Comparison of ENCODE assay signal across 9 cellular contexts in genomic region chrX:47361538-47362511, GRCh38. TPM values are rescaled to one million over a fixed set of nuclear protein-coding genes. Genes with fewer than 3 reads are reported as not detected.
DNase-seq lines count a peak whose midpoint lies in the region; ATAC-seq and TF ChIP-seq lines count a peak whose summit lies in the region.
"Had no signal": no experiment of that assay in that cellular context is flagged by ENCODE, and none has a peak within 500 bp of the region (broad histone marks: within the 10 kb centered on the region; RNA-seq: fewer than 3 reads in every experiment).

No MANE protein-coding gene starts in this region.

- no peaks in the 10 kb centered on the region for H3K36me3 ChIP-seq in HCT116 (ENCODE audit: control insufficient read depth in 1 of 2, insufficient read depth in 2 of 2, low read length in 2 of 2)
- H3K36me3 ChIP-seq in duodenal mucosa (ENCODE audit: control insufficient read depth in 1 of 2, insufficient read depth in 2 of 2, low read length in 2 of 2) = no peaks in the 10 kb centered on the region

- no peaks in the 10 kb centered on the region for H3K9me2 ChIP-seq in HCT116 (ENCODE audit: insufficient read depth)

- TF ChIP-seq POLR2A in HCT116 (IDR thresholded peaks at IDR 0.05; ENCODE audit: borderline replicate concordance, extremely low read depth, insufficient read depth, insufficient read length) (no peak), NB4 (IDR thresholded peaks at IDR 0.05; ENCODE audit: extremely low read depth, insufficient read length) (no peak)

- H3K36me3 Mint-ChIP-seq in activated naive CD4-positive, alpha-beta T cell treated with anti-CD3 and anti-CD28 coated beads, Interleukin-2, amount 50 U/mL, for 24 hours = no peaks in the 10 kb centered on the region
- H3K36me3 Mint-ChIP-seq in activated naive CD4-positive, alpha-beta T cell treated with anti-CD3 and anti-CD28 coated beads, Interleukin-2, amount 10 ng/mL, durations not matched to agents 7 days and 5 days = no peaks in the 10 kb centered on the region
- no peaks in the 10 kb centered on the region for H3K36me3 Mint-ChIP-seq in stimulated activated effector memory CD8-positive, alpha-beta T cell treated with anti-CD3 and anti-CD28 coated beads, Interleukin-12 subunit alpha, Interleukin-12 subunit beta, amount 100 ng/mL, for 72 hours

- H3K27ac ChIP-seq in HCT116 (ENCODE audit: low read depth, low read length) (peak overlapping the region; percentile 63), duodenal mucosa (ENCODE audit: low read depth, low read length) (peak overlapping the region; percentile 65)
- H3K27ac ChIP-seq: HL-60 had no signal

- TF ChIP-seq CTCF in HCT116 (IDR thresholded peaks at IDR 0.05 in 2 of 3, conservative IDR thresholded peaks at IDR 0.05 in 1 of 3; ENCODE audit: borderline replicate concordance in 1 of 3, insufficient read depth in 1 of 3, low read depth in 2 of 3, low read length in 2 of 3) (0 out of 6 replicates have a peak, but pooled peaks of 1 of the 3 experiments have one; percentile 5), NB4 (IDR thresholded peaks at IDR 0.05; ENCODE audit: low read depth, low read length) (no peak)

- intact Hi-C loops in HCT116 (cut with micrococcal nuclease) = loop anchor here (5.0 kb wide), 1 partner anchor 170 kb away; the partner anchor contains the start of gene UBA1

- peak; percentile 97 for ATAC-seq in HCT116
- peak; percentile 81 for ATAC-seq in stimulated activated effector memory CD8-positive, alpha-beta T cell treated with anti-CD3 and anti-CD28 coated beads, Interleukin-12 subunit alpha, Interleukin-12 subunit beta, amount 100 ng/mL, for 72 hours

- TF ChIP-seq RAD21 in HCT116 (IDR thresholded peaks at IDR 0.05; ENCODE audit: low read depth) = peak; percentile 44; the same call in 1 of the 2 replicates

- H3K9me3 Mint-ChIP-seq in activated naive CD4-positive, alpha-beta T cell treated with anti-CD3 and anti-CD28 coated beads, Interleukin-2, amount 50 U/mL, for 24 hours = no peaks in the 10 kb centered on the region
- peaks cover 2% of the 10 kb centered on the region for H3K9me3 Mint-ChIP-seq in activated naive CD4-positive, alpha-beta T cell treated with anti-CD3 and anti-CD28 coated beads, Interleukin-2, amount 10 ng/mL, durations not matched to agents 7 days and 5 days
- H3K9me3 Mint-ChIP-seq in stimulated activated effector memory CD8-positive, alpha-beta T cell treated with anti-CD3 and anti-CD28 coated beads, Interleukin-12 subunit alpha, Interleukin-12 subunit beta, amount 100 ng/mL, for 72 hours = no peaks in the 10 kb centered on the region

- H4K20me1 ChIP-seq in HCT116 (ENCODE audit: insufficient read depth) = no peaks in the 10 kb centered on the region

- H2AFZ ChIP-seq in HCT116 (ENCODE audit: low read depth, low read length, poor library complexity, severe bottlenecking) = peak overlapping the region; percentile 82

- H3K4me1 ChIP-seq in HCT116 (ENCODE audit: control insufficient read depth in 1 of 2, insufficient read depth in 2 of 2, low read length in 2 of 2) = peaks cover 13 to 22% of the 10 kb centered on the region in 2 experiments
- no peaks in the 10 kb centered on the region for H3K4me1 ChIP-seq in duodenal mucosa (ENCODE audit: control insufficient read depth in 1 of 2, insufficient read depth in 2 of 2, low read length in 2 of 2)

- POLR2A ChIA-PET in HCT116 (lab: Charles Lee) = interaction anchor here (1.1 kb wide), 1 partner anchor 171 kb away, joined by 5 read pairs; no protein-coding TSS in a partner anchor

- H3K27ac Mint-ChIP-seq in activated naive CD4-positive, alpha-beta T cell treated with anti-CD3 and anti-CD28 coated beads, Interleukin-2, amount 50 U/mL, for 24 hours = peak overlapping the region; percentile 55
- no peak overlapping the region for H3K27ac Mint-ChIP-seq in activated naive CD4-positive, alpha-beta T cell treated with anti-CD3 and anti-CD28 coated beads, Interleukin-2, amount 10 ng/mL, durations not matched to agents 7 days and 5 days
- H3K27ac Mint-ChIP-seq in stimulated activated effector memory CD8-positive, alpha-beta T cell treated with anti-CD3 and anti-CD28 coated beads, Interleukin-12 subunit alpha, Interleukin-12 subunit beta, amount 100 ng/mL, for 72 hours = peak overlapping the region; percentile 77

- peak overlapping the region; percentile 91 for H3K4me2 ChIP-seq in HCT116 (ENCODE audit: low read length)

- no peaks in the 10 kb centered on the region for H3K27me3 Mint-ChIP-seq in activated naive CD4-positive, alpha-beta T cell treated with anti-CD3 and anti-CD28 coated beads, Interleukin-2, amount 50 U/mL, for 24 hours
- peaks cover 4% of the 10 kb centered on the region for H3K27me3 Mint-ChIP-seq in activated naive CD4-positive, alpha-beta T cell treated with anti-CD3 and anti-CD28 coated beads, Interleukin-2, amount 10 ng/mL, durations not matched to agents 7 days and 5 days

- RAD21 ChIA-PET in HCT116 (lab: Charles Lee; ENCODE audit: low non-redundant PET in 1 of 2, low total read pairs in 2 of 2, uncharacterized antibody in 2 of 2, unreplicated experiment in 2 of 2) = no interaction called here

- BruUV-seq in HCT116 (replicated peaks; lab: Mats Ljungman, UMichigan) = no TSS peak

- H3K79me2 ChIP-seq in HCT116 (ENCODE audit: insufficient read depth, low read length) = no peaks in the 10 kb centered on the region

- peak overlapping the region; percentile 58 for H3K4me3 Mint-ChIP-seq in activated naive CD4-positive, alpha-beta T cell treated with anti-CD3 and anti-CD28 coated beads, Interleukin-2, amount 50 U/mL, for 24 hours
- H3K4me3 Mint-ChIP-seq in activated naive CD4-positive, alpha-beta T cell treated with anti-CD3 and anti-CD28 coated beads, Interleukin-2, amount 10 ng/mL, durations not matched to agents 7 days and 5 days = no peak overlapping the region
- H3K4me3 Mint-ChIP-seq in stimulated activated effector memory CD8-positive, alpha-beta T cell treated with anti-CD3 and anti-CD28 coated beads, Interleukin-12 subunit alpha, Interleukin-12 subunit beta, amount 100 ng/mL, for 72 hours = peak overlapping the region; percentile 40

- no peaks in the 10 kb centered on the region for H3K27me3 ChIP-seq in HCT116 (ENCODE audit: insufficient read depth, low read length)
- H3K27me3 ChIP-seq in duodenal mucosa (ENCODE audit: control insufficient read depth in 1 of 2, insufficient read depth in 2 of 2, low read length in 2 of 2) = no peaks in the 10 kb centered on the region

- H3K9me3 ChIP-seq in HCT116 (ENCODE audit: control insufficient read depth in 1 of 2, insufficient read depth in 1 of 2, low read depth in 1 of 2, low read length in 2 of 2) = no peaks in the 10 kb centered on the region
- H3K9me3 ChIP-seq in duodenal mucosa (ENCODE audit: control insufficient read depth in 1 of 2, low read length in 2 of 2) = no peaks in the 10 kb centered on the region

- peaks cover 29% of the 10 kb centered on the region for H3K4me1 Mint-ChIP-seq in activated naive CD4-positive, alpha-beta T cell treated with anti-CD3 and anti-CD28 coated beads, Interleukin-2, amount 50 U/mL, for 24 hours
- peaks cover 24% of the 10 kb centered on the region for H3K4me1 Mint-ChIP-seq in activated naive CD4-positive, alpha-beta T cell treated with anti-CD3 and anti-CD28 coated beads, Interleukin-2, amount 10 ng/mL, durations not matched to agents 7 days and 5 days
- peaks cover 30% of the 10 kb centered on the region for H3K4me1 Mint-ChIP-seq in stimulated activated effector memory CD8-positive, alpha-beta T cell treated with anti-CD3 and anti-CD28 coated beads, Interleukin-12 subunit alpha, Interleukin-12 subunit beta, amount 100 ng/mL, for 72 hours

- CTCF ChIA-PET in activated naive CD4-positive, alpha-beta T cell treated with anti-CD3 and anti-CD28 coated beads, Interleukin-2, amount 10 ng/mL, durations not matched to agents 7 days and 5 days (lab: Charles Lee) = interaction anchor here (1.5 kb wide), 1 partner anchor 23 kb away, joined by 4 read pairs; no protein-coding TSS in a partner anchor
- CTCF ChIA-PET in HCT116 (lab: Charles Lee) = interaction anchor here (0.7 to 1.5 kb wide), 3 partner anchors 20 to 42 kb away, joined by 3 to 10 read pairs (median 3); no protein-coding TSS in a partner anchor

- no peak for DNase-seq in activated naive CD4-positive, alpha-beta T cell treated with anti-CD3 and anti-CD28 coated beads, Interleukin-2, amount 10 ng/mL, durations not matched to agents 7 days and 5 days
- DNase-seq in HCT116 (ENCODE audit: low read depth, low spot score) (peak; percentile 84), NB4 (ENCODE audit: low read depth) (peak; percentile 6), SKM-1 (lab: John Stamatoyannopoulos, UW; ENCODE audit: unreplicated experiment) (peak; percentile 84), left kidney (ENCODE audit: low read depth, low spot score) (peak; percentile 97)
- DNase-seq in stimulated activated effector memory CD8-positive, alpha-beta T cell treated with anti-CD3 and anti-CD28 coated beads, Interleukin-12 subunit alpha, Interleukin-12 subunit beta, amount 100 ng/mL, for 72 hours (ENCODE audit: low spot score in 2 of 2) = peak; percentile 2 to 60

- H3K4me3 ChIP-seq in HCT116 (replicated peaks in 1 of 2; ENCODE audit: low read depth in 1 of 2, low read length in 2 of 2) (peak overlapping the region; percentile 28 to 55), NB4 (ENCODE audit: low read depth, low read length) (no peak overlapping the region), duodenal mucosa (ENCODE audit: low read depth in 1 of 2, low read length in 2 of 2) (peak overlapping the region; percentile 34 to 45)

- H3K9ac ChIP-seq in HCT116 (ENCODE audit: low read length) = peak overlapping the region; percentile 49
- no peak overlapping the region for H3K9ac ChIP-seq in duodenal mucosa (ENCODE audit: low read depth in 1 of 2, low read length in 2 of 2)

TF ChIP-seq in HCT116, 20 proteins besides CTCF, POLR2A, EP300 and RAD21:
- peak; percentile 44; the same call in 1 of the 2 replicates for TF ChIP-seq SRF (IDR thresholded peaks at IDR 0.05; ENCODE audit: low read depth)
- no peak for TF ChIP-seq JUND (IDR thresholded peaks at IDR 0.05)
- TF ChIP-seq SP1 (IDR thresholded peaks at IDR 0.05; ENCODE audit: low read depth) = peak; percentile 68

RNA-seq across cellular contexts. Expression of gene ZNF157, which starts 8.6 kb away (rescaled TPM):
- total RNA-seq in HCT116 (2021; ENCODE audit: unreplicated experiment) = not detected
- polyA plus RNA-seq in HCT116 (2012) = not detected in 2 replicates
